In the genomic region with DNA sequence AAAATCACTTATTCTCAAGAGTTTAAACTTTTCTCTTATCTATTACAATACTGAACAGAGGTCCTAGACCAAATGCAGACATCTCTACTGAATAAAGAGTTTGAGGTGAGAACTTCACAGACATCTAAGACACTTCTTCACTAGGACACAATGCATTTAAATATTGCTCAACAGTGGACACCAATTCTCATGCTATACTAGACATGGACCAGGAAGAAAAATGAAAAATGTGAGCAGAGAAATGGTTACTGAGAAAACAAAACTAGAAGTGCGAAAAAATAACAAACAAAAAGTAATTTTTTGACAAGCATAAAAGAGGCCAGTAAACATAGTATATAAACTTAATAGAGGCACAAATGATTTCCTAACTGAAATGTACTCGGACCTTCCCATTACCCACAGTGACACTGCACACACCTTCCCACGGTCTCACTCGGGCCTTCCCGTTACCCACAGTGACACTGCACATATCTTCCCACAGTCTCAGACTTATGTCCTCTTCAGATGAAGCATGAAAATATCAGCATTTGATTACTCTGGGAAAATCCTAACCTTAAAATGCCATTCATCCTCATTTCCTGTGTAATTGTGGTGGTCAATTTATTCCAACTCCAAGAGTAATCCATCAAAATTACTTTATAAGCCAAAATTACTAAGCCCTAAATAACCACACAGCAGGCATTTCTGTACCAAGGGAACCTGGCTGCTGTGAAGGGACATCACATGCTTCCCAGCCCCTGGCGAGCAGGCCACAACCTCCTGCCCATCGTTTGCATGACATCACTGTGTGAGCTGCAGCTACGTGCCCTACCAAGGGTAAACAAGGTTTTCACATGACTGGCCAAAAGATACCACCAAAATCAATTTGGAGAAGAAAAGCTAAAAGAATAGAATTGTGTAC, we compare ENCODE assay signal across 9 cellular contexts.
DNase-seq lines count a peak whose midpoint lies in the region; ATAC-seq lines count a peak whose summit lies in the region.
"Had no signal": no experiment of that assay in that cellular context is flagged by ENCODE, and none has a peak within 500 bp of the region (broad histone marks: within the 10 kb centered on the region; RNA-seq: fewer than 3 reads in every experiment).

No MANE protein-coding gene starts in this region.

- ATAC-seq in GM19324 (IDR thresholded peaks at IDR 0.05; ENCODE audit: low FRiP score, unreplicated experiment) (peak; percentile 41), HG03342 (IDR thresholded peaks at IDR 0.05; ENCODE audit: unreplicated experiment) (peak; percentile 36)
- ATAC-seq: left colon had no signal

- no peaks in the 10 kb centered on the region for H3K9me3 Mint-ChIP-seq in activated naive CD8-positive, alpha-beta T cell (ENCODE audit: low read depth)
- no peaks in the 10 kb centered on the region for H3K9me3 Mint-ChIP-seq in stimulated activated naive CD8-positive, alpha-beta T cell treated with anti-CD3 and anti-CD28 coated beads, Interleukin-15, Interleukin-2, amounts not matched to agents 100 ng/mL and 50 ng/mL, for 24 hours

- no peak overlapping the region for H3K4me3 Mint-ChIP-seq in activated naive CD8-positive, alpha-beta T cell
- H3K4me3 Mint-ChIP-seq in stimulated activated naive CD8-positive, alpha-beta T cell treated with anti-CD3 and anti-CD28 coated beads, Interleukin-15, Interleukin-2, amounts not matched to agents 100 ng/mL and 50 ng/mL, for 24 hours, result peak overlapping the region; percentile 30

- DNase-seq in CD1c-positive myeloid dendritic cell (ENCODE audit: extremely low spot score), result peak; percentile 55
- peak; percentile 47 for DNase-seq in hepatic stellate cell (ENCODE audit: low spot score)
- DNase-seq in HUDEP-2 (lab: John Stamatoyannopoulos, UW; ENCODE audit: unreplicated experiment in 76 of 76), result no peak
- no peak for DNase-seq in activated CD4-positive, CD25-positive, alpha-beta regulatory T cell treated with anti-CD3 and anti-CD28 coated beads, Interleukin-2, amount 50 U/mL, for 72 hours

- H3K27ac Mint-ChIP-seq in activated naive CD8-positive, alpha-beta T cell, result peak overlapping the region; percentile 19
- peak overlapping the region; percentile 43 for H3K27ac Mint-ChIP-seq in stimulated activated naive CD8-positive, alpha-beta T cell treated with anti-CD3 and anti-CD28 coated beads, Interleukin-15, Interleukin-2, amounts not matched to agents 100 ng/mL and 50 ng/mL, for 24 hours

- H3K4me1 Mint-ChIP-seq in activated naive CD8-positive, alpha-beta T cell (ENCODE audit: low read depth), result peaks cover 71% of the 10 kb centered on the region
- peaks cover 91% of the 10 kb centered on the region for H3K4me1 Mint-ChIP-seq in stimulated activated naive CD8-positive, alpha-beta T cell treated with anti-CD3 and anti-CD28 coated beads, Interleukin-15, Interleukin-2, amounts not matched to agents 100 ng/mL and 50 ng/mL, for 24 hours (ENCODE audit: low read depth)

- no peaks in the 10 kb centered on the region for H3K27me3 Mint-ChIP-seq in activated naive CD8-positive, alpha-beta T cell
- no peaks in the 10 kb centered on the region for H3K27me3 Mint-ChIP-seq in stimulated activated naive CD8-positive, alpha-beta T cell treated with anti-CD3 and anti-CD28 coated beads, Interleukin-15, Interleukin-2, amounts not matched to agents 100 ng/mL and 50 ng/mL, for 24 hours

- peaks cover 12% of the 10 kb centered on the region for H3K36me3 Mint-ChIP-seq in activated naive CD8-positive, alpha-beta T cell
- H3K36me3 Mint-ChIP-seq in stimulated activated naive CD8-positive, alpha-beta T cell treated with anti-CD3 and anti-CD28 coated beads, Interleukin-15, Interleukin-2, amounts not matched to agents 100 ng/mL and 50 ng/mL, for 24 hours (ENCODE audit: low read depth), result peaks cover 67% of the 10 kb centered on the region

Comparison
In these comparisons a context has a peak if more than half of its experiments do, and no peak if none do; other contexts are left out.
1. DNase-seq: peak in CD1c-positive myeloid dendritic cell (single experiment) and hepatic stellate cell (single experiment); none in HUDEP-2 (0 of 76) and activated CD4-positive, CD25-positive, alpha-beta regulatory T cell treated with anti-CD3 and anti-CD28 coated beads, Interleukin-2, amount 50 U/mL, for 72 hours (single experiment).